Comparison of ENCODE assay signal across 15 cellular contexts in genomic region chr3:41630017-41630416, GRCh38.
DNase-seq lines count a peak whose midpoint lies in the region; ATAC-seq and TF ChIP-seq lines count a peak whose summit lies in the region.
"Had no signal": no experiment of that assay in that cellular context is flagged by ENCODE, and none has a peak within 500 bp of the region (broad histone marks: within the 10 kb centered on the region; RNA-seq: fewer than 3 reads in every experiment).

No MANE protein-coding gene starts in this region.

- no peak overlapping the region for H4K5ac ChIP-seq in H9 (ENCODE audit: insufficient read length, low read depth, low read length)

- no peak overlapping the region for H3K4me3 ChIP-seq in astrocyte of the cerebellum (ENCODE audit: low read depth, low read length)
- no peak overlapping the region for H3K4me3 ChIP-seq in parathyroid adenoma (ENCODE audit: low read depth, low read length)
- H3K4me3 ChIP-seq: BLaER1 had no signal

- no peak overlapping the region for H3K4ac ChIP-seq in H9 (ENCODE audit: low read depth, low read length)

- H2BK20ac ChIP-seq in H9 (ENCODE audit: low read depth, low read length, poor library complexity, severe bottlenecking), result no peak overlapping the region

- no peak overlapping the region for H3K4me3 Mint-ChIP-seq in H9
- H3K4me3 Mint-ChIP-seq: CD4-positive, CD25-positive, alpha-beta regulatory T cell had no signal

- H3K79me1 ChIP-seq in H9 (ENCODE audit: insufficient read depth, low read depth, low read length, poor library complexity, severe bottlenecking), result no peaks in the 10 kb centered on the region

- H4K91ac ChIP-seq in H9 (ENCODE audit: insufficient read length, low read depth, low read length), result no peak overlapping the region

- H2BK120ac ChIP-seq in H9 (ENCODE audit: low read depth, low read length, poor library complexity, severe bottlenecking), result no peak overlapping the region

- H3K18ac ChIP-seq in H9 (ENCODE audit: insufficient read length, low read depth, low read length), result no peak overlapping the region

- WGBS in H9 (ENCODE audit: extremely low coverage, insufficient read length, low lambda C conversion rate), result no CpG with 5 or more reads among the region's 2 CpGs

- no peak for ATAC-seq in GM18873 (IDR thresholded peaks at IDR 0.05; ENCODE audit: low FRiP score, unreplicated experiment)
- ATAC-seq: HCT116 had no signal

- H3K4me1 ChIP-seq in H9 (ENCODE audit: insufficient read depth, low read length) (peaks cover 5% of the 10 kb centered on the region; the same call in 1 of the 2 replicates), parathyroid adenoma (peaks cover 21% of the 10 kb centered on the region)
- H3K4me1 ChIP-seq: BLaER1 had no signal

- no peaks in the 10 kb centered on the region for H3K23me2 ChIP-seq in H9 (ENCODE audit: insufficient read length, low read depth, low read length, poor library complexity, severe bottlenecking)

- no peaks in the 10 kb centered on the region for H3K79me2 ChIP-seq in H9 (ENCODE audit: insufficient read depth, low read length)
- H3K79me2 ChIP-seq in parathyroid adenoma, result no peaks in the 10 kb centered on the region

- H3K9me3 ChIP-seq in H9 (ENCODE audit: control insufficient read depth, low read depth, low read length), result no peaks in the 10 kb centered on the region
- no peaks in the 10 kb centered on the region for H3K9me3 ChIP-seq in parathyroid adenoma (ENCODE audit: control insufficient read depth, low read length)
- H3K9me3 ChIP-seq: BLaER1 had no signal

- no peak overlapping the region for H2BK12ac ChIP-seq in H9 (ENCODE audit: insufficient read length, low read depth, low read length)

- DNase-seq in H9, result no peak
- peak; percentile 31 for DNase-seq in astrocyte of the cerebellum (ENCODE audit: low read depth)
- DNase-seq in kidney tubule cell (ENCODE audit: low spot score), result peak; percentile 6
- no peak for DNase-seq in NCI-H748 (lab: John Stamatoyannopoulos, UW; ENCODE audit: unreplicated experiment)
- DNase-seq in NCI-H526 (lab: John Stamatoyannopoulos, UW), result no peak
- DNase-seq in NCI-H2081 treated with DMSO at 0.1 percent for 48 hours (lab: John Stamatoyannopoulos, UW), result no peak
- DNase-seq: 8988T; AML-193; CD4-positive, CD25-positive, alpha-beta regulatory T cell; GF-D8 had no signal

- H3K9me3 Mint-ChIP-seq in H9, result no peaks in the 10 kb centered on the region; a peak in 1 of 5 replicates

- H2BK5ac ChIP-seq in H9 (ENCODE audit: insufficient read length, low read length), result no peak overlapping the region

- TF ChIP-seq CTCF in H9 (conservative IDR thresholded peaks at IDR 0.05) (no peak), astrocyte of the cerebellum (IDR thresholded peaks at IDR 0.05; ENCODE audit: low read depth, low read length, missing control alignments) (no peak), parathyroid adenoma (IDR thresholded peaks at IDR 0.05) (no peak)

- H3T11ph ChIP-seq in H9 (ENCODE audit: low read length), result no peak overlapping the region

- peak overlapping the region in 2 of 3 experiments; percentile 19 to 30; a peak in 2 of 7 replicates for H3K27ac Mint-ChIP-seq in H9
- H3K27ac Mint-ChIP-seq: CD4-positive, CD25-positive, alpha-beta regulatory T cell had no signal

- H3K4me2 ChIP-seq in H9 (ENCODE audit: insufficient read depth, insufficient read length, low read length), result no peak overlapping the region
- no peak overlapping the region for H3K4me2 ChIP-seq in parathyroid adenoma (ENCODE audit: low read length)
- H3K4me2 ChIP-seq: BLaER1 had no signal

- no peaks in the 10 kb centered on the region for H4K20me1 ChIP-seq in H9 (ENCODE audit: control insufficient read depth, insufficient read depth, insufficient read length)
- H4K20me1 ChIP-seq: BLaER1 had no signal

- H2AK5ac ChIP-seq in H9 (ENCODE audit: insufficient read length, low read length), result no peak overlapping the region

- H2AFZ ChIP-seq in H9 (ENCODE audit: low read length) (no peak overlapping the region), parathyroid adenoma (peak overlapping the region; percentile 6)

- no peak overlapping the region for H3K27ac ChIP-seq in H9 (ENCODE audit: insufficient read length, low read depth, low read length)
- peak overlapping the region; percentile 74 for H3K27ac ChIP-seq in parathyroid adenoma
- H3K27ac ChIP-seq: BLaER1, HL-60 had no signal

- H3K4me1 Mint-ChIP-seq in H9, result peaks cover 21 to 22% of the 10 kb centered on the region in 2 experiments
- H3K4me1 Mint-ChIP-seq: CD4-positive, CD25-positive, alpha-beta regulatory T cell had no signal

- H3K27me3 ChIP-seq in H9 (ENCODE audit: insufficient read depth, low read length) (no peaks in the 10 kb centered on the region), parathyroid adenoma (ENCODE audit: control insufficient read depth, insufficient read depth, low read length) (no peaks in the 10 kb centered on the region)
- H3K27me3 ChIP-seq: BLaER1 had no signal

- no peak overlapping the region for H3K14ac ChIP-seq in H9 (ENCODE audit: insufficient read depth, low read length)

- H3K23ac ChIP-seq in H9 (ENCODE audit: insufficient read length, low read depth, low read length), result no peak overlapping the region

- no peaks in the 10 kb centered on the region for H3K36me3 ChIP-seq in parathyroid adenoma (ENCODE audit: control insufficient read depth, insufficient read depth, low read length)
- H3K36me3 ChIP-seq: BLaER1 had no signal

- in situ Hi-C loops in astrocyte of the cerebellum (cut with HindIII; ENCODE audit: low sequenced_read_pairs), result no loop called here

- H3K27me3 Mint-ChIP-seq in H9 (ENCODE audit: low read depth), result no peaks in the 10 kb centered on the region
- H3K27me3 Mint-ChIP-seq: CD4-positive, CD25-positive, alpha-beta regulatory T cell had no signal

- no peak overlapping the region for H4K8ac ChIP-seq in H9 (replicated peaks; ENCODE audit: insufficient read length, low read depth, low read length)

- no peak overlapping the region for H3K9ac ChIP-seq in H9 (ENCODE audit: extremely low read depth, insufficient read length, low read length)
- H3K9ac ChIP-seq in parathyroid adenoma, result no peak overlapping the region
- H3K9ac ChIP-seq: BLaER1 had no signal

- no peaks in the 10 kb centered on the region; a peak in 1 of 7 replicates for H3K36me3 Mint-ChIP-seq in H9 (ENCODE audit: insufficient read depth in 1 of 3, low read depth in 3 of 3)

- H3K56ac ChIP-seq in H9 (ENCODE audit: insufficient read length, low read depth, low read length), result no peak overlapping the region

- no peak overlapping the region for H2BK15ac ChIP-seq in H9 (ENCODE audit: low read depth, low read length)

Comparison
In these comparisons a context has a peak if more than half of its experiments do, and no peak if none do; other contexts are left out.
1. DNase-seq: peak in astrocyte of the cerebellum (single experiment) and kidney tubule cell (single experiment); none in H9 (single experiment), NCI-H748 (single experiment), NCI-H526 (0 of 2) and NCI-H2081 treated with DMSO at 0.1 percent for 48 hours (single experiment).